ENCODE assay signal across 8 cellular contexts in genomic region chr12:123063535-123063934, GRCh38.
DNase-seq lines count a peak whose midpoint lies in the region; ATAC-seq and TF ChIP-seq lines count a peak whose summit lies in the region.

No MANE protein-coding gene starts in this region.

- H3K27me3 ChIP-seq in heart right ventricle: no peaks in the 10 kb centered on the region
- no peaks in the 10 kb centered on the region for H3K27me3 ChIP-seq in Peyer's patch
- no peaks in the 10 kb centered on the region for H3K27me3 ChIP-seq in right cardiac atrium (ENCODE audit: control insufficient read depth, insufficient read depth)
- no peaks in the 10 kb centered on the region for H3K27me3 ChIP-seq in thymus (ENCODE audit: control insufficient read depth, insufficient read depth)

- peak in 6 of 9 donors; percentile 8 to 28 (median 22) for TF ChIP-seq CTCF in heart right ventricle (IDR thresholded peaks at IDR 0.05)
- peak in 2 of 6 experiments; percentile 10 to 14 for TF ChIP-seq CTCF in Peyer's patch (IDR thresholded peaks at IDR 0.05)

- DNase-seq in heart right ventricle: no peak
- DNase-seq in Right ventricle myocardium inferior (ENCODE audit: missing footprints): no peak
- no peak for DNase-seq in Peyer's patch
- DNase-seq in right cardiac atrium: no peak
- no peak for DNase-seq in activated T-cell treated with anti-CD3 and anti-CD28 coated beads for 4 hours
- no peak for DNase-seq in hypothalamus (lab: John Stamatoyannopoulos, UW)

- TF ChIP-seq POLR2A in Peyer's patch (IDR thresholded peaks at IDR 0.05): no peak

- WGBS in heart right ventricle, 2 donors: 43 to 56% methylated on average over 2 of the region's 2 CpGs
- 55% methylated on average over 2 of the region's 2 CpGs for WGBS in right cardiac atrium
- WGBS in thymus: 56% methylated on average over 2 of the region's 2 CpGs

- H3K27ac ChIP-seq in heart right ventricle (peak overlapping the region; percentile 84 to 97 (median 91)), Peyer's patch (peak overlapping the region; percentile 36 to 88 (median 70)), right cardiac atrium (ENCODE audit: low read length) (peak overlapping the region; percentile 69), thymus (ENCODE audit: low read depth) (peak overlapping the region; percentile 59)

- H3K4me1 ChIP-seq in heart right ventricle (peaks cover 56 to 95% (median 88%) of the 10 kb centered on the region in 9 donors), Peyer's patch (peaks cover 5 to 73% (median 14%) of the 10 kb centered on the region in 4 donors), right cardiac atrium (ENCODE audit: control insufficient read depth, insufficient read depth, low read length) (peaks cover 53% of the 10 kb centered on the region), thymus (ENCODE audit: control insufficient read depth, insufficient read depth, low read length) (peaks cover 88% of the 10 kb centered on the region)

- ATAC-seq in heart right ventricle: no peak
- ATAC-seq in Right ventricle myocardium inferior: no peak
- no peak for ATAC-seq in right cardiac atrium
- ATAC-seq in HG03439 (IDR thresholded peaks at IDR 0.05; ENCODE audit: unreplicated experiment): no peak

- H3K4me3 ChIP-seq in heart right ventricle (no peak overlapping the region), Peyer's patch (no peak overlapping the region), right cardiac atrium (ENCODE audit: low read length) (no peak overlapping the region), thymus (ENCODE audit: low read length) (peak overlapping the region; percentile 7)

- intact Hi-C loops in heart right ventricle (cut with DNase I) (loop anchor here in 5 of 10 donors (5.0 to 10.0 kb wide), 5 partner anchors 34 to 89 kb away; partner anchors contain the start of gene PITPNM2 (in 1 of the 5)), Right ventricle myocardium inferior (cut with DNase I) (loop anchor here (5.0 kb wide), 2 partner anchors 34 to 84 kb away; no protein-coding TSS in a partner anchor), right cardiac atrium (cut with DNase I) (no loop called here)

- no peaks in the 10 kb centered on the region for H3K36me3 ChIP-seq in heart right ventricle
- no peaks in the 10 kb centered on the region for H3K36me3 ChIP-seq in Peyer's patch
- peaks cover 36% of the 10 kb centered on the region for H3K36me3 ChIP-seq in thymus (ENCODE audit: control insufficient read depth, insufficient read depth)

- H3K9me3 ChIP-seq in heart right ventricle (no peaks in the 10 kb centered on the region), Peyer's patch (no peaks in the 10 kb centered on the region), right cardiac atrium (ENCODE audit: control insufficient read depth, low read length) (no peaks in the 10 kb centered on the region), thymus (ENCODE audit: control insufficient read depth) (no peaks in the 10 kb centered on the region)
